Comparison of ENCODE assay signal across 31 cellular contexts in the genomic region with DNA sequence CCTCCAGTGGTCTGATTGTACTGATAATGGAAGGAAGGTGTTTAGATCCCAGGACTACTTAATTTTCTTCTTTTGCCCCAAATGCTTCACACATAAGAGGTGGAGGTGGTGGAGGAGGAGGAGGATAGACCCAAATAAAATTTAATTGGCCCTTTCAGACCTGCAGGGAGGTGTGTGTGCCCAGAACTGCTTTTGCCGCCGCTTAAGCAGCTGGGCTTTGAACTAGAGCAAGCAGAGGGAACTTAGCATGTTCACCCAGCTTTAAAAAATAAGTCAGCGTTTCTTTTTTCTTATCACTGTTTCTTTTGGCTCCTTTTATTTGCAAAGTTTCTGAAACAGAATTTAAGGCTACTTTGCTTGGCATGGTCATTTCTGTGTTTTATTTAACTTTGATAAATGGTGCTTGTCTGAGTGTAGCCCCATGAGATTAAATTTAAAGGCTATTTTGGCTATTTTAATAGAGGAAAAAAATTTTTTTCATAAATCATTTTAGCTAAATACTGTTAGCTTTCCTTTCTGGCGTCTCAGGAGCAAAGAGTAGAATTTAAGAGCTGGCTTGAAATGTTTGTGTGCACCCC. TPM values are rescaled to one million over a fixed set of nuclear protein-coding genes. Genes with fewer than 3 reads are reported as not detected.
DNase-seq lines count a peak whose midpoint lies in the region; FAIRE-seq and TF ChIP-seq lines count a peak whose summit lies in the region.
"Had no signal": no experiment of that assay in that cellular context is flagged by ENCODE, and none has a peak within 500 bp of the region (broad histone marks: within the 10 kb centered on the region; RNA-seq: fewer than 3 reads in every experiment).

No MANE protein-coding gene starts in this region.

- H3K27me3 ChIP-seq in astrocyte (ENCODE audit: insufficient read depth, low read length), result no peaks in the 10 kb centered on the region
- peaks cover 2% of the 10 kb centered on the region for H3K27me3 ChIP-seq in layer of hippocampus (ENCODE audit: control insufficient read depth, insufficient read depth, low read length)
- no peaks in the 10 kb centered on the region for H3K27me3 ChIP-seq in stomach
- H3K27me3 ChIP-seq: ovary, sigmoid colon had no signal

- no peak overlapping the region for H2AFZ ChIP-seq in astrocyte (ENCODE audit: low read depth, low read length)

- H3K4me1 Mint-ChIP-seq in astrocyte (ENCODE audit: low read depth, unreplicated experiment), result peaks cover 30% of the 10 kb centered on the region

- no peak for FAIRE-seq in astrocyte (lab: Jason Lieb, UNC)
- FAIRE-seq: frontal cortex, GM12878 had no signal

- H3K4me3 Mint-ChIP-seq in astrocyte (ENCODE audit: unreplicated experiment), result no peak overlapping the region
- H3K4me3 Mint-ChIP-seq: activated T-cell treated with anti-CD3 and anti-CD28 coated beads, Interleukin-2, amount 50 U/mL, for 4 hours had no signal

- 16 to 34% (median 26%) methylated on average over 4 of the region's 4 CpGs for WGBS in stomach, 5 donors

- no peaks in the 10 kb centered on the region for H3K27me3 Mint-ChIP-seq in astrocyte (ENCODE audit: low read depth, unreplicated experiment)

- TF ChIP-seq POLR2A in stomach (IDR thresholded peaks at IDR 0.05), result no peak

- H3K79me2 ChIP-seq in astrocyte (ENCODE audit: insufficient read depth, low read length), result peaks cover 42% of the 10 kb centered on the region

- no peaks in the 10 kb centered on the region for H3K9me3 ChIP-seq in astrocyte (ENCODE audit: insufficient read depth, low read depth, low read length)
- no peaks in the 10 kb centered on the region for H3K9me3 ChIP-seq in stomach
- H3K9me3 ChIP-seq: HAP-1, ovary, sigmoid colon had no signal

- peaks cover 12% of the 10 kb centered on the region for H3K36me3 Mint-ChIP-seq in astrocyte (ENCODE audit: low read depth, unreplicated experiment)

- H3K9me3 Mint-ChIP-seq in astrocyte (ENCODE audit: unreplicated experiment), result no peaks in the 10 kb centered on the region
- H3K9me3 Mint-ChIP-seq: activated T-cell treated with anti-CD3 and anti-CD28 coated beads, Interleukin-2, amount 50 U/mL, for 4 hours had no signal

- H3K9ac ChIP-seq in astrocyte (ENCODE audit: low read length), result no peak overlapping the region

- H3K4me1 ChIP-seq in astrocyte (ENCODE audit: insufficient read depth, low read length) (peaks cover 35% of the 10 kb centered on the region), stomach (peaks cover 61 to 84% (median 75%) of the 10 kb centered on the region in 4 donors)

- peaks cover 27% of the 10 kb centered on the region for H4K20me1 ChIP-seq in astrocyte (ENCODE audit: insufficient read depth, low read length)

- no peak overlapping the region for H3K4me3 ChIP-seq in astrocyte (ENCODE audit: insufficient read depth, low read depth, low read length)
- H3K4me3 ChIP-seq in stomach, result no peak overlapping the region
- H3K4me3 ChIP-seq: GM12878, HAP-1, ovary, sigmoid colon had no signal

- no peak overlapping the region for H3K27ac ChIP-seq in astrocyte (ENCODE audit: low read depth, low read length)
- peak overlapping the region; percentile 22 for H3K27ac ChIP-seq in layer of hippocampus (ENCODE audit: low read depth, low read length)
- peak overlapping the region; percentile 58 to 76 (median 72) for H3K27ac ChIP-seq in stomach
- H3K27ac ChIP-seq: 22Rv1 had no signal

- H3K4me2 ChIP-seq in astrocyte (ENCODE audit: low read length), result no peak overlapping the region

- H3K36me3 ChIP-seq in astrocyte (ENCODE audit: insufficient read depth, low read length) (no peaks in the 10 kb centered on the region), stomach (no peaks in the 10 kb centered on the region)
- H3K36me3 ChIP-seq: HAP-1, ovary, sigmoid colon had no signal

- H3K27ac Mint-ChIP-seq in astrocyte (ENCODE audit: unreplicated experiment), result no peak overlapping the region

- TF ChIP-seq CTCF in astrocyte (IDR thresholded peaks at IDR 0.05; ENCODE audit: insufficient read depth, low read depth, low read length) (no peak), stomach (IDR thresholded peaks at IDR 0.05) (no peak)

- TF ChIP-seq EP300 in stomach (IDR thresholded peaks at IDR 0.05), result no peak

- DNase-seq in DMS79 (lab: John Stamatoyannopoulos, UW) (peak; percentile 18), DMS79 treated with DMSO at 0.1 percent for 48 hours (lab: John Stamatoyannopoulos, UW) (no peak), astrocyte (ENCODE audit: low read depth) (peak; percentile 40), stomach (no peak), SW480 (ENCODE audit: low spot score) (no peak), dedifferentiated amniotic fluid mesenchymal stem cell (ENCODE audit: extremely low spot score) (no peak), cerebellum (ENCODE audit: low spot score) (no peak)
- DNase-seq: activated CD8-positive, alpha-beta memory T cell treated with anti-CD3 and anti-CD28 coated beads for 24 hours; activated naive CD4-positive, alpha-beta T cell treated with Interleukin-2 at 50 U/mL for 16 hours; activated T-cell treated with anti-CD3 and anti-CD28 coated beads, Interleukin-2, amount 50 U/mL, for 4 hours; amygdala; DND-41; effector CD4-positive, alpha-beta T cell; hippocampal formation; mammary epithelial cell; NCI-H1436; NCI-H2107; NCI-H510A treated with DMSO at 0.1 percent for 48 hours; sigmoid colon; substantia nigra; T1000 had no signal

- intact Hi-C loops in stomach (cut with DNase I; ENCODE audit: low total_unique reads), result no loop called here

RNA-seq across cellular contexts. Expression of a gene that starts 43.2 kb away (rescaled TPM):
- not detected in 2 replicates for total RNA-seq in astrocyte
- total RNA-seq in stomach, result not detected
- polyA plus RNA-seq in stomach, result not detected
- total RNA-seq in cerebellum, result not detected
- total RNA-seq: activated T-cell treated with anti-CD3 and anti-CD28 coated beads, Interleukin-2, amount 50 U/mL, for 4 hours; esophagus mucosa; frontal cortex; GM12878; mammary epithelial cell; MCF 10A; myocyte; ovary; RPMI7951; sigmoid colon had no signal
- polyA plus RNA-seq: GM12878, mammary epithelial cell, sigmoid colon had no signal

Comparison
In these comparisons a context has a peak if more than half of its experiments do, and no peak if none do; other contexts are left out.
1. DNase-seq: peak in DMS79 (single experiment) and astrocyte (single experiment); none in DMS79 treated with DMSO at 0.1 percent for 48 hours (single experiment), stomach (single experiment), SW480 (single experiment), dedifferentiated amniotic fluid mesenchymal stem cell (single experiment) and cerebellum (single experiment).